Comparison of ENCODE assay signal across 1 cellular context in the genomic region with DNA sequence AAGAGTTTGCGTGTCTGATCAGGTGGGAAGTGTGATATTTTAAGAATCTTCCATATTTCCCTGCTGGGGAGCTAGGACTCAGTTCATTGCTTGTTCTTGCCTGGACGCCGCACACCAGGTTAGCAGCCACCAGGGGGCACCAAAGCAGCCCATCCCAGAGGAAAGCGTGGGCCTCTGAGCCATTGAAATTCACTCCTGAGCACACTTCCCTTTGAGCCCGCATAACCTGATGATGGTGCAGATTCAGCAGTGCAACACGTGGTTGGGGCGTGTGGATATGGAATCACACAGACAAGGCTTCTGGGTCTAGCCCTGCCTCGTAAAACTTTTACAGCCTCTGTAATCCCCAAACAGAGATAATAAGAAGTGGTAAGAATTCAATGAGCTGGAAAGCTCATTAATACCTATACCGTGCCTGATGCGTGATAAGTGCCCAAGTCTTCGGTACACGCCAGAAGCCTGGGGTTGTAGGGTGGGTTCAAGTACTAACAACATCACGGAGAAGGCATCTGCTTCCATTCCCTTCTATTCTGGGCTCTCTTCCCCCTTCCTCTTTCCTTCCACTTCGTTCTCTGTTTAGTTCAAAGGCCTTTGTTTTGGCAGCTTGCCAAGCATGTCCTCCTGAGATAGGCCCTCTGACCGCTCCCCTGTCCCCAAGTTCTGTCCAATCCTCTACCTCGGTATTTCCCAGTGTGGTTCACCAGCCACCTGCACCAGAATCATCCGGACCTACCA.
TF ChIP-seq lines count a peak whose summit lies in the region.

No MANE protein-coding gene starts in this region.

TF ChIP-seq in HEK293, 187 proteins besides CTCF, POLR2A, EP300 and RAD21 (continued from another document and continues in another):
- TF ChIP-seq ZSCAN16 (tag by site-specific recombination; IDR thresholded peaks at IDR 0.05) (peak; percentile 25; the same call in 1 of the 2 replicates), ZNF558 (tag by site-specific recombination; IDR thresholded peaks at IDR 0.05) (peak; percentile 77; the same call in 1 of the 2 replicates), ZNF473 (tag by site-specific recombination; IDR thresholded peaks at IDR 0.05) (peak; percentile 87), TRIM28 (IDR thresholded peaks at IDR 0.05; ENCODE audit: borderline replicate concordance, low read length) (peak; percentile 90), PRDM1 (tag by site-specific recombination; IDR thresholded peaks at IDR 0.05) (peak; percentile 79), IKZF3 (tag by site-specific recombination; IDR thresholded peaks at IDR 0.05) (peak; percentile 90), ZNF510 (tag by site-specific recombination; IDR thresholded peaks at IDR 0.05; ENCODE audit: insufficient replicate concordance) (no peak), EGR2 (tag by site-specific recombination; IDR thresholded peaks at IDR 0.05; ENCODE audit: low read depth) (peak; percentile 49), FEZF1 (tag by site-specific recombination; IDR thresholded peaks at IDR 0.05) (peak; percentile 96), ZNF302 (tag by site-specific recombination; IDR thresholded peaks at IDR 0.05; ENCODE audit: low read depth) (no peak), ZNF341 (tag by site-specific recombination; IDR thresholded peaks at IDR 0.05; ENCODE audit: low read depth) (peak; percentile 73), ZNF791 (tag by site-specific recombination; IDR thresholded peaks at IDR 0.05) (no peak), ZNF843 (tag by site-specific recombination; IDR thresholded peaks at IDR 0.05) (peak; percentile 99), ZNF423 (tag by site-specific recombination; IDR thresholded peaks at IDR 0.05) (no peak), ZIC2 (tag by site-specific recombination; IDR thresholded peaks at IDR 0.05) (peak; percentile 48), ZNF776 (tag by site-specific recombination; IDR thresholded peaks at IDR 0.05; ENCODE audit: borderline replicate concordance) (peak; percentile 98), ZNF600 (tag by site-specific recombination; IDR thresholded peaks at IDR 0.05) (peak; percentile 99), ZNF223 (tag by site-specific recombination; IDR thresholded peaks at IDR 0.05) (no peak), SCRT1 (tag by site-specific recombination; IDR thresholded peaks at IDR 0.05; ENCODE audit: borderline replicate concordance) (peak; percentile 100), SALL2 (tag by site-specific recombination; IDR thresholded peaks at IDR 0.05; ENCODE audit: borderline replicate concordance) (no peak; the same call in 1 of the 2 replicates), ZNF132 (tag by site-specific recombination; IDR thresholded peaks at IDR 0.05; ENCODE audit: borderline replicate concordance) (peak; percentile 56; the same call in 1 of the 2 replicates), ZNF747 (tag by site-specific recombination; IDR thresholded peaks at IDR 0.05) (no peak), ZBTB8A (tag by site-specific recombination; IDR thresholded peaks at IDR 0.05) (peak; percentile 90), ZNF114 (tag by site-specific recombination; IDR thresholded peaks at IDR 0.05) (no peak), YY1 (tag by site-specific recombination; IDR thresholded peaks at IDR 0.05) (peak; percentile 50; the same call in 1 of the 2 replicates), ZNF548 (tag by site-specific recombination; IDR thresholded peaks at IDR 0.05) (no peak)
- TF ChIP-seq, protein P1, sequence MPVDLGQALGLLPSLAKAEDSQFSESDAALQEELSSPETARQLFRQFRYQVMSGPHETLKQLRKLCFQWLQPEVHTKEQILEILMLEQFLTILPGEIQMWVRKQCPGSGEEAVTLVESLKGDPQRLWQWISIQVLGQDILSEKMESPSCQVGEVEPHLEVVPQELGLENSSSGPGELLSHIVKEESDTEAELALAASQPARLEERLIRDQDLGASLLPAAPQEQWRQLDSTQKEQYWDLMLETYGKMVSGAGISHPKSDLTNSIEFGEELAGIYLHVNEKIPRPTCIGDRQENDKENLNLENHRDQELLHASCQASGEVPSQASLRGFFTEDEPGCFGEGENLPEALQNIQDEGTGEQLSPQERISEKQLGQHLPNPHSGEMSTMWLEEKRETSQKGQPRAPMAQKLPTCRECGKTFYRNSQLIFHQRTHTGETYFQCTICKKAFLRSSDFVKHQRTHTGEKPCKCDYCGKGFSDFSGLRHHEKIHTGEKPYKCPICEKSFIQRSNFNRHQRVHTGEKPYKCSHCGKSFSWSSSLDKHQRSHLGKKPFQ (tag by site-specific recombination; IDR thresholded peaks at IDR 0.05) = peak; percentile 97
- TF ChIP-seq, protein P2, sequence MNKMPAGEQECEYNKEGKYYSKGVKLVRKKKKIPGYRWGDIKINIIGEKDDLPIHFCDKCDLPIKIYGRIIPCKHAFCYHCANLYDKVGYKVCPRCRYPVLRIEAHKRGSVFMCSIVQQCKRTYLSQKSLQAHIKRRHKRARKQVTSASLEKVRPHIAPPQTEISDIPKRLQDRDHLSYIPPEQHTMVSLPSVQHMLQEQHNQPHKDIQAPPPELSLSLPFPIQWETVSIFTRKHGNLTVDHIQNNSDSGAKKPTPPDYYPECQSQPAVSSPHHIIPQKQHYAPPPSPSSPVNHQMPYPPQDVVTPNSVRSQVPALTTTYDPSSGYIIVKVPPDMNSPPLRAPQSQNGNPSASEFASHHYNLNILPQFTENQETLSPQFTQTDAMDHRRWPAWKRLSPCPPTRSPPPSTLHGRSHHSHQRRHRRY (tag by site-specific recombination; IDR thresholded peaks at IDR 0.05) = no peak; the same call in 1 of the 2 replicates
- TF ChIP-seq, protein P3, sequence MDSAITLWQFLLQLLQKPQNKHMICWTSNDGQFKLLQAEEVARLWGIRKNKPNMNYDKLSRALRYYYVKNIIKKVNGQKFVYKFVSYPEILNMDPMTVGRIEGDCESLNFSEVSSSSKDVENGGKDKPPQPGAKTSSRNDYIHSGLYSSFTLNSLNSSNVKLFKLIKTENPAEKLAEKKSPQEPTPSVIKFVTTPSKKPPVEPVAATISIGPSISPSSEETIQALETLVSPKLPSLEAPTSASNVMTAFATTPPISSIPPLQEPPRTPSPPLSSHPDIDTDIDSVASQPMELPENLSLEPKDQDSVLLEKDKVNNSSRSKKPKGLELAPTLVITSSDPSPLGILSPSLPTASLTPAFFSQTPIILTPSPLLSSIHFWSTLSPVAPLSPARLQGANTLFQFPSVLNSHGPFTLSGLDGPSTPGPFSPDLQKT (IDR thresholded peaks at IDR 0.05; ENCODE audit: borderline replicate concordance, low read depth, low read length) = no peak
- TF ChIP-seq, protein P4, sequence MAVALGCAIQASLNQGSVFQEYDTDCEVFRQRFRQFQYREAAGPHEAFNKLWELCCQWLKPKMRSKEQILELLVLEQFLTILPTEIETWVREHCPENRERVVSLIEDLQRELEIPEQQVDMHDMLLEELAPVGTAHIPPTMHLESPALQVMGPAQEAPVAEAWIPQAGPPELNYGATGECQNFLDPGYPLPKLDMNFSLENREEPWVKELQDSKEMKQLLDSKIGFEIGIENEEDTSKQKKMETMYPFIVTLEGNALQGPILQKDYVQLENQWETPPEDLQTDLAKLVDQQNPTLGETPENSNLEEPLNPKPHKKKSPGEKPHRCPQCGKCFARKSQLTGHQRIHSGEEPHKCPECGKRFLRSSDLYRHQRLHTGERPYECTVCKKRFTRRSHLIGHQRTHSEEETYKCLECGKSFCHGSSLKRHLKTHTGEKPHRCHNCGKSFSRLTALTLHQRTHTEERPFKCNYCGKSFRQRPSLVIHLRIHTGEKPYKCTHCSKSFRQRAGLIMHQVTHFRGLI (tag by site-specific recombination; IDR thresholded peaks at IDR 0.05) = peak; percentile 61; the same call in 1 of the 2 replicates
- TF ChIP-seq, protein P5, sequence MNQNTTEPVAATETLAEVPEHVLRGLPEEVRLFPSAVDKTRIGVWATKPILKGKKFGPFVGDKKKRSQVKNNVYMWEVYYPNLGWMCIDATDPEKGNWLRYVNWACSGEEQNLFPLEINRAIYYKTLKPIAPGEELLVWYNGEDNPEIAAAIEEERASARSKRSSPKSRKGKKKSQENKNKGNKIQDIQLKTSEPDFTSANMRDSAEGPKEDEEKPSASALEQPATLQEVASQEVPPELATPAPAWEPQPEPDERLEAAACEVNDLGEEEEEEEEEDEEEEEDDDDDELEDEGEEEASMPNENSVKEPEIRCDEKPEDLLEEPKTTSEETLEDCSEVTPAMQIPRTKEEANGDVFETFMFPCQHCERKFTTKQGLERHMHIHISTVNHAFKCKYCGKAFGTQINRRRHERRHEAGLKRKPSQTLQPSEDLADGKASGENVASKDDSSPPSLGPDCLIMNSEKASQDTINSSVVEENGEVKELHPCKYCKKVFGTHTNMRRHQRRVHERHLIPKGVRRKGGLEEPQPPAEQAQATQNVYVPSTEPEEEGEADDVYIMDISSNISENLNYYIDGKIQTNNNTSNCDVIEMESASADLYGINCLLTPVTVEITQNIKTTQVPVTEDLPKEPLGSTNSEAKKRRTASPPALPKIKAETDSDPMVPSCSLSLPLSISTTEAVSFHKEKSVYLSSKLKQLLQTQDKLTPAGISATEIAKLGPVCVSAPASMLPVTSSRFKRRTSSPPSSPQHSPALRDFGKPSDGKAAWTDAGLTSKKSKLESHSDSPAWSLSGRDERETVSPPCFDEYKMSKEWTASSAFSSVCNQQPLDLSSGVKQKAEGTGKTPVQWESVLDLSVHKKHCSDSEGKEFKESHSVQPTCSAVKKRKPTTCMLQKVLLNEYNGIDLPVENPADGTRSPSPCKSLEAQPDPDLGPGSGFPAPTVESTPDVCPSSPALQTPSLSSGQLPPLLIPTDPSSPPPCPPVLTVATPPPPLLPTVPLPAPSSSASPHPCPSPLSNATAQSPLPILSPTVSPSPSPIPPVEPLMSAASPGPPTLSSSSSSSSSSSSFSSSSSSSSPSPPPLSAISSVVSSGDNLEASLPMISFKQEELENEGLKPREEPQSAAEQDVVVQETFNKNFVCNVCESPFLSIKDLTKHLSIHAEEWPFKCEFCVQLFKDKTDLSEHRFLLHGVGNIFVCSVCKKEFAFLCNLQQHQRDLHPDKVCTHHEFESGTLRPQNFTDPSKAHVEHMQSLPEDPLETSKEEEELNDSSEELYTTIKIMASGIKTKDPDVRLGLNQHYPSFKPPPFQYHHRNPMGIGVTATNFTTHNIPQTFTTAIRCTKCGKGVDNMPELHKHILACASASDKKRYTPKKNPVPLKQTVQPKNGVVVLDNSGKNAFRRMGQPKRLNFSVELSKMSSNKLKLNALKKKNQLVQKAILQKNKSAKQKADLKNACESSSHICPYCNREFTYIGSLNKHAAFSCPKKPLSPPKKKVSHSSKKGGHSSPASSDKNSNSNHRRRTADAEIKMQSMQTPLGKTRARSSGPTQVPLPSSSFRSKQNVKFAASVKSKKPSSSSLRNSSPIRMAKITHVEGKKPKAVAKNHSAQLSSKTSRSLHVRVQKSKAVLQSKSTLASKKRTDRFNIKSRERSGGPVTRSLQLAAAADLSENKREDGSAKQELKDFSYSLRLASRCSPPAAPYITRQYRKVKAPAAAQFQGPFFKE (tag by site-specific recombination; IDR thresholded peaks at IDR 0.05; ENCODE audit: borderline replicate concordance) = no peak
- TF ChIP-seq, protein P6, sequence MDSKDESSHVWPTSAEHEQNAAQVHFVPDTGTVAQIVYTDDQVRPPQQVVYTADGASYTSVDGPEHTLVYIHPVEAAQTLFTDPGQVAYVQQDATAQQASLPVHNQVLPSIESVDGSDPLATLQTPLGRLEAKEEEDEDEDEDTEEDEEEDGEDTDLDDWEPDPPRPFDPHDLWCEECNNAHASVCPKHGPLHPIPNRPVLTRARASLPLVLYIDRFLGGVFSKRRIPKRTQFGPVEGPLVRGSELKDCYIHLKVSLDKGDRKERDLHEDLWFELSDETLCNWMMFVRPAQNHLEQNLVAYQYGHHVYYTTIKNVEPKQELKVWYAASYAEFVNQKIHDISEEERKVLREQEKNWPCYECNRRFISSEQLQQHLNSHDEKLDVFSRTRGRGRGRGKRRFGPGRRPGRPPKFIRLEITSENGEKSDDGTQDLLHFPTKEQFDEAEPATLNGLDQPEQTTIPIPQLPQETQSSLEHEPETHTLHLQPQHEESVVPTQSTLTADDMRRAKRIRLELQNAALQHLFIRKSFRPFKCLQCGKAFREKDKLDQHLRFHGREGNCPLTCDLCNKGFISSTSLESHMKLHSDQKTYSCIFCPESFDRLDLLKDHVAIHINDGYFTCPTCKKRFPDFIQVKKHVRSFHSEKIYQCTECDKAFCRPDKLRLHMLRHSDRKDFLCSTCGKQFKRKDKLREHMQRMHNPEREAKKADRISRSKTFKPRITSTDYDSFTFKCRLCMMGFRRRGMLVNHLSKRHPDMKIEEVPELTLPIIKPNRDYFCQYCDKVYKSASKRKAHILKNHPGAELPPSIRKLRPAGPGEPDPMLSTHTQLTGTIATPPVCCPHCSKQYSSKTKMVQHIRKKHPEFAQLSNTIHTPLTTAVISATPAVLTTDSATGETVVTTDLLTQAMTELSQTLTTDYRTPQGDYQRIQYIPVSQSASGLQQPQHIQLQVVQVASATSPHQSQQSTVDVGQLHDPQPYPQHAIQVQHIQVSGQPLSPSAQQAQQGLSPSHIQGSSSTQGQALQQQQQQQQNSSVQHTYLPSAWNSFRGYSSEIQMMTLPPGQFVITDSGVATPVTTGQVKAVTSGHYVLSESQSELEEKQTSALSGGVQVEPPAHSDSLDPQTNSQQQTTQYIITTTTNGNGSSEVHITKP (tag by site-specific recombination; IDR thresholded peaks at IDR 0.05) = peak; percentile 90
- TF ChIP-seq, protein P7, sequence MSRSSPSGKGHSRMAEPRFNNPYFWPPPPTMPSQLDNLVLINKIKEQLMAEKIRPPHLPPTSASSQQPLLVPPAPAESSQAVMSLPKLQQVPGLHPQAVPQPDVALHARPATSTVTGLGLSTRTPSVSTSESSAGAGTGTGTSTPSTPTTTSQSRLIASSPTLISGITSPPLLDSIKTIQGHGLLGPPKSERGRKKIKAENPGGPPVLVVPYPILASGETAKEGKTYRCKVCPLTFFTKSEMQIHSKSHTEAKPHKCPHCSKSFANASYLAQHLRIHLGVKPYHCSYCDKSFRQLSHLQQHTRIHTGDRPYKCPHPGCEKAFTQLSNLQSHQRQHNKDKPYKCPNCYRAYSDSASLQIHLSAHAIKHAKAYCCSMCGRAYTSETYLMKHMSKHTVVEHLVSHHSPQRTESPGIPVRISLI (tag by site-specific recombination; IDR thresholded peaks at IDR 0.05) = no peak
- TF ChIP-seq, protein P8, sequence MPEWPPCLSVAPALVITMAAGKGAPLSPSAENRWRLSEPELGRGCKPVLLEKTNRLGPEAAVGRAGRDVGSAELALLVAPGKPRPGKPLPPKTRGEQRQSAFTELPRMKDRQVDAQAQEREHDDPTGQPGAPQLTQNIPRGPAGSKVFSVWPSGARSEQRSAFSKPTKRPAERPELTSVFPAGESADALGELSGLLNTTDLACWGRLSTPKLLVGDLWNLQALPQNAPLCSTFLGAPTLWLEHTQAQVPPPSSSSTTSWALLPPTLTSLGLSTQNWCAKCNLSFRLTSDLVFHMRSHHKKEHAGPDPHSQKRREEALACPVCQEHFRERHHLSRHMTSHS (tag by site-specific recombination; IDR thresholded peaks at IDR 0.05) = peak; percentile 71; the same call in 1 of the 2 replicates
- TF ChIP-seq, protein P9, sequence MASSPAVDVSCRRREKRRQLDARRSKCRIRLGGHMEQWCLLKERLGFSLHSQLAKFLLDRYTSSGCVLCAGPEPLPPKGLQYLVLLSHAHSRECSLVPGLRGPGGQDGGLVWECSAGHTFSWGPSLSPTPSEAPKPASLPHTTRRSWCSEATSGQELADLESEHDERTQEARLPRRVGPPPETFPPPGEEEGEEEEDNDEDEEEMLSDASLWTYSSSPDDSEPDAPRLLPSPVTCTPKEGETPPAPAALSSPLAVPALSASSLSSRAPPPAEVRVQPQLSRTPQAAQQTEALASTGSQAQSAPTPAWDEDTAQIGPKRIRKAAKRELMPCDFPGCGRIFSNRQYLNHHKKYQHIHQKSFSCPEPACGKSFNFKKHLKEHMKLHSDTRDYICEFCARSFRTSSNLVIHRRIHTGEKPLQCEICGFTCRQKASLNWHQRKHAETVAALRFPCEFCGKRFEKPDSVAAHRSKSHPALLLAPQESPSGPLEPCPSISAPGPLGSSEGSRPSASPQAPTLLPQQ (tag by site-specific recombination; IDR thresholded peaks at IDR 0.05) = peak; percentile 90
